8 cellular contexts compared by ENCODE assay signal in the genomic region with DNA sequence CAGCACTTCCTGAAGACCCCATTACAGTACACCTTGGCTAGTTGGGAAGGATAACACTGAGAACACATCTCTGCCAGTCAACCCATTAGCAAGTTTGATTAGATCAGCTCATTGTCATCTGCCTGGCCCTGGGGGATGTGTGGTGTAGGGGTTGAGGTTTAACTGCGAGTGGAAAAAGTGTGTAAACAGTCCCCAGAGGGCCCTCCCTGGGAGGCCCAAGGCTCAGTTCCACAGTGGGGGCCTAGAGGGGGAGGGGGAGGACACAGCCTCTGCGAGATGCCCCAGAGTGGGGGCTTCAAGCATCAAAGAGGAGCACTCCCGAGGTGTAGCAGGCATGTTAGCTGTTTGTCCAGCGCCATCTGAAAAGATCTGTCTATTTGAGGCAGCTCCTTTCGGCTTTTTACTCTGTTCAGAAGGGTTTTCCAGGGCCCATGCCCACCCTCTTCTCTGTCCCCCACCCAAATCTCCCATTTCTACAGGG. TPM values are rescaled to one million over a fixed set of nuclear protein-coding genes. Genes with fewer than 3 reads are reported as not detected.
DNase-seq lines count a peak whose midpoint lies in the region; ATAC-seq and TF ChIP-seq lines count a peak whose summit lies in the region.

No MANE protein-coding gene starts in this region.

- H3K4me1 Mint-ChIP-seq in activated CD8-positive, alpha-beta T cell treated with anti-CD3 and anti-CD28 coated beads for 36 hours (ENCODE audit: low read depth): peaks cover 54% of the 10 kb centered on the region

- intact Hi-C loops in activated CD8-positive, alpha-beta T cell treated with anti-CD3 and anti-CD28 coated beads for 36 hours (cut with micrococcal nuclease): no loop called here
- intact Hi-C loops in left colon (cut with DNase I, micrococcal nuclease): no loop called here

- H3K27ac Mint-ChIP-seq in activated CD8-positive, alpha-beta T cell treated with anti-CD3 and anti-CD28 coated beads for 36 hours: peak overlapping the region; percentile 96

- peak overlapping the region in 2 of 4 donors; percentile 15 to 37 for H3K4me3 ChIP-seq in tibial nerve

- peak overlapping the region; percentile 74 for H3K4me3 Mint-ChIP-seq in activated CD8-positive, alpha-beta T cell treated with anti-CD3 and anti-CD28 coated beads for 36 hours

- H3K27ac ChIP-seq in tibial nerve: peak overlapping the region in 3 of 4 donors; percentile 51 to 78 (median 60)

- TF ChIP-seq CTCF in activated CD8-positive, alpha-beta T cell treated with anti-CD3 and anti-CD28 coated beads for 36 hours (IDR thresholded peaks at IDR 0.05): no peak
- no peak for TF ChIP-seq CTCF in tibial nerve (IDR thresholded peaks at IDR 0.05)

- H3K9me3 ChIP-seq in tibial nerve: no peaks in the 10 kb centered on the region

- POLR2A ChIA-PET in activated CD8-positive, alpha-beta T cell treated with anti-CD3 and anti-CD28 coated beads for 36 hours (lab: Charles Lee): interaction anchor here (0.7 to 3.1 kb wide), 12 partner anchors 8 to 142 kb away, joined by 3 to 15 read pairs (median 4); partner anchors contain the start of genes CHD4 and MRPL51

- H3K36me3 Mint-ChIP-seq in activated CD8-positive, alpha-beta T cell treated with anti-CD3 and anti-CD28 coated beads for 36 hours (ENCODE audit: low read depth): peaks cover 2% of the 10 kb centered on the region

- no peak for TF ChIP-seq POLR2A in tibial nerve (IDR thresholded peaks at IDR 0.05)

- ATAC-seq in HG03135 (IDR thresholded peaks at IDR 0.05; ENCODE audit: unreplicated experiment) (peak; percentile 45), left colon (peak; percentile 12), HG02588 (IDR thresholded peaks at IDR 0.05; ENCODE audit: unreplicated experiment) (no peak)
- peak; percentile 79 for ATAC-seq in activated CD8-positive, alpha-beta T cell treated with anti-CD3 and anti-CD28 coated beads for 36 hours

- WGBS in tibial nerve, 2 donors: 58 to 76% methylated on average over 5 of the region's 5 CpGs

- H3K36me3 ChIP-seq in tibial nerve: no peaks in the 10 kb centered on the region

- no peaks in the 10 kb centered on the region for H3K9me3 Mint-ChIP-seq in activated CD8-positive, alpha-beta T cell treated with anti-CD3 and anti-CD28 coated beads for 36 hours

- CTCF ChIA-PET in activated CD8-positive, alpha-beta T cell treated with anti-CD3 and anti-CD28 coated beads for 36 hours (lab: Charles Lee): interaction anchor here (0.7 to 2.2 kb wide), 7 partner anchors 9 to 237 kb away, joined by 3 to 9 read pairs (median 3); no protein-coding TSS in a partner anchor

- H3K27me3 Mint-ChIP-seq in activated CD8-positive, alpha-beta T cell treated with anti-CD3 and anti-CD28 coated beads for 36 hours: no peaks in the 10 kb centered on the region

- peaks cover 0 to 26% (median 14%) of the 10 kb centered on the region in 4 donors for H3K4me1 ChIP-seq in tibial nerve

- DNase-seq in ELF-1 (ENCODE audit: low read depth, low spot score): peak; percentile 36
- peak; percentile 88 for DNase-seq in activated CD8-positive, alpha-beta T cell treated with anti-CD3 and anti-CD28 coated beads for 36 hours
- peak in 1 of 2 donors; percentile 38 for DNase-seq in left colon
- no peak for DNase-seq in tibial nerve (ENCODE audit: low spot score in 2 of 2)
- DNase-seq in NCI-H2029 treated with DMSO at 0.1 percent for 48 hours (lab: John Stamatoyannopoulos, UW): no peak
- DNase-seq in DMS 273 (lab: John Stamatoyannopoulos, UW; ENCODE audit: unreplicated experiment): no peak

- TF ChIP-seq EP300 in tibial nerve (IDR thresholded peaks at IDR 0.05): no peak

- H3K27me3 ChIP-seq in tibial nerve: peaks cover 0 to 14% of the 10 kb centered on the region in 2 donors

RNA-seq across cellular contexts. Expression of gene LPAR5, which starts 0.3 kb away (rescaled TPM):
- 1 to 10 TPM; 6.6 to 8.1 TPM for total RNA-seq in activated CD8-positive, alpha-beta T cell treated with anti-CD3 and anti-CD28 coated beads for 36 hours
- total RNA-seq in left colon (10 to 100 TPM; 25.6 to 26.7 TPM), tibial nerve (10 to 100 TPM in 1 of 4 donors, 1 to 10 TPM in 3; 1.8 to 11.4 (median 3.2) TPM)

RNA-seq across cellular contexts. Expression of gene ACRBP, which starts 11.8 kb away (rescaled TPM):
- total RNA-seq in activated CD8-positive, alpha-beta T cell treated with anti-CD3 and anti-CD28 coated beads for 36 hours: 1 to 10 TPM; 1.3 to 2.0 TPM
- total RNA-seq in left colon: 1 to 10 TPM; 2.9 to 3.4 TPM
- total RNA-seq in tibial nerve: 1 to 10 TPM in 3 of 4 donors, under 1 TPM in 1; 0.30 to 2.4 (median 2.0) TPM

RNA-seq across cellular contexts. Expression of gene ING4, which starts 27.5 kb away (rescaled TPM):
- 10 to 100 TPM; 16.6 to 16.7 TPM for total RNA-seq in activated CD8-positive, alpha-beta T cell treated with anti-CD3 and anti-CD28 coated beads for 36 hours
- 10 to 100 TPM; 23.6 to 38.9 TPM for total RNA-seq in left colon
- 10 to 100 TPM; 32.6 to 52.5 (median 45.3) TPM for total RNA-seq in tibial nerve

RNA-seq across cellular contexts. Expression of gene CHD4, which starts 28.2 kb away (rescaled TPM):
- total RNA-seq in activated CD8-positive, alpha-beta T cell treated with anti-CD3 and anti-CD28 coated beads for 36 hours: 100 to 1,000 TPM; 273 to 277 TPM
- total RNA-seq in left colon (100 to 1,000 TPM; 142 to 157 TPM), tibial nerve (100 to 1,000 TPM; 192 to 256 (median 242) TPM)

RNA-seq across cellular contexts. Expression of gene ZNF384, which starts 53.8 kb away (rescaled TPM):
- total RNA-seq in activated CD8-positive, alpha-beta T cell treated with anti-CD3 and anti-CD28 coated beads for 36 hours: 10 to 100 TPM; 55.2 to 56.7 TPM
- total RNA-seq in left colon: 10 to 100 TPM; 47.8 to 51.4 TPM
- total RNA-seq in tibial nerve: 10 to 100 TPM; 26.2 to 52.5 (median 38.2) TPM

Comparison
In these comparisons a context has a peak if more than half of its experiments do, and no peak if none do; other contexts are left out.
1. DNase-seq: peak in ELF-1 (single experiment) and activated CD8-positive, alpha-beta T cell treated with anti-CD3 and anti-CD28 coated beads for 36 hours (single experiment); none in tibial nerve (0 of 2), NCI-H2029 treated with DMSO at 0.1 percent for 48 hours (single experiment) and DMS 273 (single experiment).